Comparison of ENCODE assay signal across 9 cellular contexts in genomic region chr1:70034403-70034802, GRCh38.
DNase-seq lines count a peak whose midpoint lies in the region; ATAC-seq and TF ChIP-seq lines count a peak whose summit lies in the region.
"Had no signal": no experiment of that assay in that cellular context is flagged by ENCODE, and none has a peak within 500 bp of the region (broad histone marks: within the 10 kb centered on the region; RNA-seq: fewer than 3 reads in every experiment).

No MANE protein-coding gene starts in this region.

- TF ChIP-seq CTCF in cardiac muscle cell (IDR thresholded peaks at IDR 0.05; ENCODE audit: low read depth, low read length) = peak; percentile 48
- TF ChIP-seq CTCF in endodermal cell (conservative IDR thresholded peaks at IDR 0.05) = peak; percentile 70
- TF ChIP-seq CTCF in dorsolateral prefrontal cortex (IDR thresholded peaks at IDR 0.05 in 54 of 56, conservative IDR thresholded peaks at IDR 0.05 in 2 of 56; ENCODE audit: low read depth in 1 of 56, partially characterized antibody in 56 of 56) = peak in 2 of 56 donors; percentile 4 to 15

- H3K4me3 Mint-ChIP-seq in endodermal cell = no peak overlapping the region

- WGBS in endodermal cell (ENCODE audit: insufficient coverage in 1 of 2, insufficient read length in 1 of 2), 2 experiments = 33% methylated on average over 3 of the region's 3 CpGs; no CpG with 5 or more reads in 1 of the 2 experiments

- no peak for ATAC-seq in Right ventricle myocardium superior (ENCODE audit: poor library complexity)
- ATAC-seq in activated CD4-positive, CD25-positive, alpha-beta regulatory T cell treated with anti-CD3 and anti-CD28 coated beads, Interleukin-2, amount 50 U/mL, for 24 hours = no peak
- no peak for ATAC-seq in HG02840 (IDR thresholded peaks at IDR 0.05; ENCODE audit: low FRiP score, unreplicated experiment)

- H3K27ac Mint-ChIP-seq in endodermal cell = peak overlapping the region; percentile 59

- H3K9me3 ChIP-seq in cardiac muscle cell (ENCODE audit: low read depth) (no peaks in the 10 kb centered on the region), endodermal cell (ENCODE audit: control insufficient read depth, low read length) (no peaks in the 10 kb centered on the region)
- H3K9me3 ChIP-seq: BLaER1 had no signal

- H3K9ac ChIP-seq in endodermal cell (ENCODE audit: extremely low read depth, low read length, poor library complexity, severe bottlenecking) = no peak overlapping the region
- H3K9ac ChIP-seq: BLaER1 had no signal

- H3K36me3 Mint-ChIP-seq in endodermal cell (ENCODE audit: low read depth) = no peaks in the 10 kb centered on the region

- intact Hi-C loops in Right ventricle myocardium superior (cut with DNase I) (no loop called here), dorsolateral prefrontal cortex (cut with DNase I) (no loop called here)

- DNase-seq in cardiac muscle cell (ENCODE audit: low read depth in 1 of 2, low spot score in 1 of 2) = peak; percentile 71 to 74
- no peak for DNase-seq in Right ventricle myocardium superior
- peak; percentile 65 for DNase-seq in NCI-H748 treated with DMSO at 0.1 percent for 48 hours (lab: John Stamatoyannopoulos, UW)
- DNase-seq in endodermal cell = peak; percentile 82
- DNase-seq in superior temporal gyrus (ENCODE audit: extremely low spot score) = peak; percentile 24
- DNase-seq in dorsolateral prefrontal cortex = no peak

- H3K27me3 Mint-ChIP-seq in endodermal cell (ENCODE audit: insufficient read depth) = no peaks in the 10 kb centered on the region

- H3K4me1 ChIP-seq in cardiac muscle cell (ENCODE audit: low read depth) (no peaks in the 10 kb centered on the region), endodermal cell (ENCODE audit: control insufficient read depth, insufficient read depth, low read length) (no peaks in the 10 kb centered on the region)

- H3K4me3 ChIP-seq in cardiac muscle cell = no peak overlapping the region
- no peak overlapping the region for H3K4me3 ChIP-seq in endodermal cell (ENCODE audit: low read length)
- no peak overlapping the region for H3K4me3 ChIP-seq in dorsolateral prefrontal cortex
- H3K4me3 ChIP-seq: BLaER1 had no signal

- H3K36me3 ChIP-seq in cardiac muscle cell (no peaks in the 10 kb centered on the region), endodermal cell (ENCODE audit: control insufficient read depth, insufficient read depth, low read length) (no peaks in the 10 kb centered on the region)
- H3K36me3 ChIP-seq: BLaER1 had no signal

- H3K27ac ChIP-seq in cardiac muscle cell (no peak overlapping the region), endodermal cell (ENCODE audit: low read depth, low read length) (no peak overlapping the region), dorsolateral prefrontal cortex (peak overlapping the region in 1 of 59 donors; percentile 8)
- H3K27ac ChIP-seq: BLaER1 had no signal

- no peaks in the 10 kb centered on the region for H3K9me3 Mint-ChIP-seq in endodermal cell

- H3K27me3 ChIP-seq in cardiac muscle cell (no peaks in the 10 kb centered on the region), endodermal cell (ENCODE audit: control insufficient read depth, insufficient read depth, low read length, poor library complexity, severe bottlenecking) (no peaks in the 10 kb centered on the region), dorsolateral prefrontal cortex (no peaks in the 10 kb centered on the region)
- H3K27me3 ChIP-seq: BLaER1 had no signal

- H3K4me1 Mint-ChIP-seq in endodermal cell = peaks cover 2% of the 10 kb centered on the region

Comparison
In these comparisons a context has a peak if more than half of its experiments do, and no peak if none do; other contexts are left out.
1. DNase-seq: peak in cardiac muscle cell (2 of 2), NCI-H748 treated with DMSO at 0.1 percent for 48 hours (single experiment), endodermal cell (single experiment) and superior temporal gyrus (single experiment); none in Right ventricle myocardium superior (single experiment) and dorsolateral prefrontal cortex (0 of 10).